1 cellular context compared by ENCODE assay signal in the genomic region with DNA sequence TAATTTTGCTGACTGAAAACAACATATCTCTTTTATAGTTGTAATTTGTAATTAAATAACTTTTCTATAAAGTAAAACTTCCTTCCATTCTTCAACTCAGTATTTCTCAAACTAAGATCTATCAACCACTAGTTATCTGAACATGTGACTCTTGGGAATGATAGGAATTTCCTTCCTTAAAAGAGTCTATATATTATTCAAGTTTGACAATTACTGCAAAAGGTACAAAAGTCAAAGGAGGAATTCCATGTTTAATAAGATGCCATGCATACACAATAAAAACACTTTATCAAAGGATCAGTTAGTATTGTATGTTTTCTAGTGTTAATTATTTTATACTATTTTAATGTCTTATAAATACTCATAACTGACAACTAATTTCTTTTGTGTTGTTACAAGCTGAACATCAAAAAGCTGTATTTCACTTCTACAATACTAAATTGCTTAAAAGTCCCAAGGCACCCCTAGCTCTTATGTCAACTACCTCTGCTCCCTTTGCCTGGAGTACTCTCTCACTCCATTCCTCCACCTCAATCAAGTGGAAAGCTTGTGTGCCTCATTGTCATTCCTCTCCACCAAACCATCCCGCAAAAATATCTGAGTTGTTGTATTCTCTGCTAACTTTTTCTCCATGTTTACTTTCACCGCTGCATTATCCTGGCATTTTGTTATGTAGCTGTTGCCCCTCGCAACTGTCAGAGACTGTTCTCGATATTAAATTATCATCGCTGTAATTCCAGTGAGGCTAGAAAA.
TF ChIP-seq lines count a peak whose summit lies in the region.

No MANE protein-coding gene starts in this region.

TF ChIP-seq in GM23338, 12 proteins besides CTCF, POLR2A, EP300 and RAD21 (continued from another document):
- TF ChIP-seq, protein P1, sequence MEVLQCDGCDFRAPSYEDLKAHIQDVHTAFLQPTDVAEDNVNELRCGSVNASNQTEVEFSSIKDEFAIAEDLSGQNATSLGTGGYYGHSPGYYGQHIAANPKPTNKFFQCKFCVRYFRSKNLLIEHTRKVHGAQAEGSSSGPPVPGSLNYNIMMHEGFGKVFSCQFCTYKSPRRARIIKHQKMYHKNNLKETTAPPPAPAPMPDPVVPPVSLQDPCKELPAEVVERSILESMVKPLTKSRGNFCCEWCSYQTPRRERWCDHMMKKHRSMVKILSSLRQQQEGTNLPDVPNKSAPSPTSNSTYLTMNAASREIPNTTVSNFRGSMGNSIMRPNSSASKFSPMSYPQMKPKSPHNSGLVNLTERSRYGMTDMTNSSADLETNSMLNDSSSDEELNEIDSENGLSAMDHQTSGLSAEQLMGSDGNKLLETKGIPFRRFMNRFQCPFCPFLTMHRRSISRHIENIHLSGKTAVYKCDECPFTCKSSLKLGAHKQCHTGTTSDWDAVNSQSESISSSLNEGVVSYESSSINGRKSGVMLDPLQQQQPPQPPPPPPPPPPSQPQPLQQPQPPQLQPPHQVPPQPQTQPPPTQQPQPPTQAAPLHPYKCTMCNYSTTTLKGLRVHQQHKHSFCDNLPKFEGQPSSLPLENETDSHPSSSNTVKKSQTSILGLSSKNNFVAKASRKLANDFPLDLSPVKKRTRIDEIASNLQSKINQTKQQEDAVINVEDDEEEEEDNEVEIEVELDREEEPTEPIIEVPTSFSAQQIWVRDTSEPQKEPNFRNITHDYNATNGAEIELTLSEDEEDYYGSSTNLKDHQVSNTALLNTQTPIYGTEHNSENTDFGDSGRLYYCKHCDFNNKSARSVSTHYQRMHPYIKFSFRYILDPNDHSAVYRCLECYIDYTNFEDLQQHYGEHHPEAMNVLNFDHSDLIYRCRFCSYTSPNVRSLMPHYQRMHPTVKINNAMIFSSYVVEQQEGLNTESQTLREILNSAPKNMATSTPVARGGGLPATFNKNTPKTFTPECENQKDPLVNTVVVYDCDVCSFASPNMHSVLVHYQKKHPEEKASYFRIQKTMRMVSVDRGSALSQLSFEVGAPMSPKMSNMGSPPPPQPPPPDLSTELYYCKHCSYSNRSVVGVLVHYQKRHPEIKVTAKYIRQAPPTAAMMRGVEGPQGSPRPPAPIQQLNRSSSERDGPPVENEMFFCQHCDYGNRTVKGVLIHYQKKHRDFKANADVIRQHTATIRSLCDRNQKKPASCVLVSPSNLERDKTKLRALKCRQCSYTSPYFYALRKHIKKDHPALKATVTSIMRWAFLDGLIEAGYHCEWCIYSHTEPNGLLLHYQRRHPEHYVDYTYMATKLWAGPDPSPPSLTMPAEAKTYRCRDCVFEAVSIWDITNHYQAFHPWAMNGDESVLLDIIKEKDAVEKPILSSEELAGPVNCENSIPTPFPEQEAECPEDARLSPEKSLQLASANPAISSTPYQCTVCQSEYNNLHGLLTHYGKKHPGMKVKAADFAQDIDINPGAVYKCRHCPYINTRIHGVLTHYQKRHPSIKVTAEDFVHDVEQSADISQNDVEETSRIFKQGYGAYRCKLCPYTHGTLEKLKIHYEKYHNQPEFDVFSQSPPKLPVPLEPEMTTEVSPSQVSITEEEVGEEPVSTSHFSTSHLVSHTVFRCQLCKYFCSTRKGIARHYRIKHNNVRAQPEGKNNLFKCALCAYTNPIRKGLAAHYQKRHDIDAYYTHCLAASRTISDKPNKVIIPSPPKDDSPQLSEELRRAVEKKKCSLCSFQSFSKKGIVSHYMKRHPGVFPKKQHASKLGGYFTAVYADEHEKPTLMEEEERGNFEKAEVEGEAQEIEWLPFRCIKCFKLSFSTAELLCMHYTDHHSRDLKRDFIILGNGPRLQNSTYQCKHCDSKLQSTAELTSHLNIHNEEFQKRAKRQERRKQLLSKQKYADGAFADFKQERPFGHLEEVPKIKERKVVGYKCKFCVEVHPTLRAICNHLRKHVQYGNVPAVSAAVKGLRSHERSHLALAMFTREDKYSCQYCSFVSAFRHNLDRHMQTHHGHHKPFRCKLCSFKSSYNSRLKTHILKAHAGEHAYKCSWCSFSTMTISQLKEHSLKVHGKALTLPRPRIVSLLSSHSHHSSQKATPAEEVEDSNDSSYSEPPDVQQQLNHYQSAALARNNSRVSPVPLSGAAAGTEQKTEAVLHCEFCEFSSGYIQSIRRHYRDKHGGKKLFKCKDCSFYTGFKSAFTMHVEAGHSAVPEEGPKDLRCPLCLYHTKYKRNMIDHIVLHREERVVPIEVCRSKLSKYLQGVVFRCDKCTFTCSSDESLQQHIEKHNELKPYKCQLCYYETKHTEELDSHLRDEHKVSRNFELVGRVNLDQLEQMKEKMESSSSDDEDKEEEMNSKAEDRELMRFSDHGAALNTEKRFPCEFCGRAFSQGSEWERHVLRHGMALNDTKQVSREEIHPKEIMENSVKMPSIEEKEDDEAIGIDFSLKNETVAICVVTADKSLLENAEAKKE (CRISPR knock-in tag; IDR thresholded peaks at IDR 0.05), result no peak
- TF ChIP-seq, protein P2, sequence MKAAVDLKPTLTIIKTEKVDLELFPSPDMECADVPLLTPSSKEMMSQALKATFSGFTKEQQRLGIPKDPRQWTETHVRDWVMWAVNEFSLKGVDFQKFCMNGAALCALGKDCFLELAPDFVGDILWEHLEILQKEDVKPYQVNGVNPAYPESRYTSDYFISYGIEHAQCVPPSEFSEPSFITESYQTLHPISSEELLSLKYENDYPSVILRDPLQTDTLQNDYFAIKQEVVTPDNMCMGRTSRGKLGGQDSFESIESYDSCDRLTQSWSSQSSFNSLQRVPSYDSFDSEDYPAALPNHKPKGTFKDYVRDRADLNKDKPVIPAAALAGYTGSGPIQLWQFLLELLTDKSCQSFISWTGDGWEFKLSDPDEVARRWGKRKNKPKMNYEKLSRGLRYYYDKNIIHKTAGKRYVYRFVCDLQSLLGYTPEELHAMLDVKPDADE (IDR thresholded peaks at IDR 0.05), result no peak
- TF ChIP-seq ZNF114 (CRISPR knock-in tag; IDR thresholded peaks at IDR 0.05), result no peak
